ENCODE assay signal across 1 cellular context in the genomic region with DNA sequence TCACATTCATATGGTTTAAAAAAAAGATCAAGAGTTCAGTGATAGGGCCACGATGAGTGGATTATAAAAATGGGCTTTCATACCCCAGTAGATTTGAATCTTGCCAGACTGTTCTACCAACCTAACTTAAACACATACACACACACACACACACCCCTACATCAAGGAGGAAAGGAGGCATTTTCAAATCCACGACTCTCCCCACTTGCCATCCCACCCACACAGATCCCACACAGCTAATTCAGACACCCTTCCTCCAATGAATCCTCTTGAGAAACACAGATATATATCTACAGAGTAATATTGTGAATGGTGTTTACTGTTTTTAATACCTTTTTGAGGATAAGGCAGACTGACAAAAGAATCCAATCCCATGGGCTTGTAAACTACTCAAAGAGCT.
TF ChIP-seq lines count a peak whose summit lies in the region.

No MANE protein-coding gene starts in this region.

TF ChIP-seq in GM23338, 12 proteins besides CTCF, POLR2A, EP300 and RAD21 (continued from another document):
- TF ChIP-seq, protein P1, sequence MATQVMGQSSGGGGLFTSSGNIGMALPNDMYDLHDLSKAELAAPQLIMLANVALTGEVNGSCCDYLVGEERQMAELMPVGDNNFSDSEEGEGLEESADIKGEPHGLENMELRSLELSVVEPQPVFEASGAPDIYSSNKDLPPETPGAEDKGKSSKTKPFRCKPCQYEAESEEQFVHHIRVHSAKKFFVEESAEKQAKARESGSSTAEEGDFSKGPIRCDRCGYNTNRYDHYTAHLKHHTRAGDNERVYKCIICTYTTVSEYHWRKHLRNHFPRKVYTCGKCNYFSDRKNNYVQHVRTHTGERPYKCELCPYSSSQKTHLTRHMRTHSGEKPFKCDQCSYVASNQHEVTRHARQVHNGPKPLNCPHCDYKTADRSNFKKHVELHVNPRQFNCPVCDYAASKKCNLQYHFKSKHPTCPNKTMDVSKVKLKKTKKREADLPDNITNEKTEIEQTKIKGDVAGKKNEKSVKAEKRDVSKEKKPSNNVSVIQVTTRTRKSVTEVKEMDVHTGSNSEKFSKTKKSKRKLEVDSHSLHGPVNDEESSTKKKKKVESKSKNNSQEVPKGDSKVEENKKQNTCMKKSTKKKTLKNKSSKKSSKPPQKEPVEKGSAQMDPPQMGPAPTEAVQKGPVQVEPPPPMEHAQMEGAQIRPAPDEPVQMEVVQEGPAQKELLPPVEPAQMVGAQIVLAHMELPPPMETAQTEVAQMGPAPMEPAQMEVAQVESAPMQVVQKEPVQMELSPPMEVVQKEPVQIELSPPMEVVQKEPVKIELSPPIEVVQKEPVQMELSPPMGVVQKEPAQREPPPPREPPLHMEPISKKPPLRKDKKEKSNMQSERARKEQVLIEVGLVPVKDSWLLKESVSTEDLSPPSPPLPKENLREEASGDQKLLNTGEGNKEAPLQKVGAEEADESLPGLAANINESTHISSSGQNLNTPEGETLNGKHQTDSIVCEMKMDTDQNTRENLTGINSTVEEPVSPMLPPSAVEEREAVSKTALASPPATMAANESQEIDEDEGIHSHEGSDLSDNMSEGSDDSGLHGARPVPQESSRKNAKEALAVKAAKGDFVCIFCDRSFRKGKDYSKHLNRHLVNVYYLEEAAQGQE (IDR thresholded peaks at IDR 0.05; ENCODE audit: unreplicated experiment), result no peak
